Comparison of ENCODE assay signal across 8 cellular contexts in the genomic region with DNA sequence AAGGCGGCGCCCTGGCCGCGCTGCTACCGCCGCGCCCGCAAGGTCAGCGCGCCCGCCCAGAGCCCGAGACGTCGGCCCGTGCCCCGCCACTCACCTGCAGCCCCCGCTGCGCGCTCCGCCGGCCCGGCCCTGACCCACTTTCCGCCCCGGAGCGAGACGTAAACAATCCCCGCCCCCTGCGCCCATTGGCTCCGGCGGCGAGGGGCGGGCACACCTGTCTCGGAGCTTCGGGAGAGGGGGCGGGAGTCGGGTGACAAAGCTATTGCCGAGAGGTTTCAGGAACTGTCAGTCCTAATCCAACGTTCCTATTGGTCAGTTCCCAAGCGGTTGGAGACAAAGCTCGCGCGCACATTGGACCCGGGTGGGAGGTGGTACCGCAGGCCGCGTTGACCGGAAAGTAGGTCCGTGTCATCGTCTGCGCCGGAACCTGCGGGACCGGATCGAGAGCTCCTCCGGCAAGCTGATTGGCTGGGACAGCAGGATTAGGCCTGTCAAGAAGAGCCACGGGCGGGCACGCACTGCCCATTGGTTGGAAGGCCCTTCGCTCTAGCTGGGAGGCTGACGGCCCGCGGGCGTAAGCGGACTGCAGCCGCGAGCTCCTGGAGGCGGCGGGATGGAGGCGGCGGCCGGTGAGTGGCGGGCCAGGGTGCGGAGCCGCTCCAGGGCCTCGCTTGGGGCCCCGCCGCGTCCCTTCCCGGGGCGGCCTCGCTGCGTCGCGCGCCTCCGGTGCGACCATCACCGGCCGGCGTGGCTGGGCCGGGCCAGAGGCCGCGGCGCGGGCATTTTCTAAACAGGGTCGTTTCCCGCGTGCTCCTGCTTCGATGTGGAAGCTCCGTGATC. TPM values are rescaled to one million over a fixed set of nuclear protein-coding genes. Genes with fewer than 3 reads are reported as not detected.
DNase-seq lines count a peak whose midpoint lies in the region; ATAC-seq and TF ChIP-seq lines count a peak whose summit lies in the region.

A gene with protein sequence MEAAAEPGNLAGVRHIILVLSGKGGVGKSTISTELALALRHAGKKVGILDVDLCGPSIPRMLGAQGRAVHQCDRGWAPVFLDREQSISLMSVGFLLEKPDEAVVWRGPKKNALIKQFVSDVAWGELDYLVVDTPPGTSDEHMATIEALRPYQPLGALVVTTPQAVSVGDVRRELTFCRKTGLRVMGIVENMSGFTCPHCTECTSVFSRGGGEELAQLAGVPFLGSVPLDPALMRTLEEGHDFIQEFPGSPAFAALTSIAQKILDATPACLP (plus strand): TSS at position 553 of the 840 bp plus-strand sequence. CDS start 61 bp downstream, at position 614.
A gene (minus strand): TSS at position 164 of the 840 bp plus-strand sequence. CDS start 1,088 bp downstream, outside the sequence.

- no peaks in the 10 kb centered on the region for H3K9me3 ChIP-seq in suprapubic skin

- H3K36me3 ChIP-seq in suprapubic skin = peaks cover 40% of the 10 kb centered on the region

- TF ChIP-seq CTCF in suprapubic skin (IDR thresholded peaks at IDR 0.05) = no peak

- WGBS in suprapubic skin = 0% methylated on average over 2 of the region's 100 CpGs

- H3K36me3 Mint-ChIP-seq in activated naive CD4-positive, alpha-beta T cell treated with anti-CD3 and anti-CD28 coated beads, Interleukin-2, amount 50 U/mL, for 72 hours = peaks cover 6% of the 10 kb centered on the region in 2 donors

- TF ChIP-seq EP300 in suprapubic skin (IDR thresholded peaks at IDR 0.05) = no peak

- H3K9me3 Mint-ChIP-seq in activated naive CD4-positive, alpha-beta T cell treated with anti-CD3 and anti-CD28 coated beads, Interleukin-2, amount 50 U/mL, for 72 hours = no peaks in the 10 kb centered on the region

- DNase-seq in NCI-H1092 treated with DMSO at 0.1 percent for 48 hours (lab: John Stamatoyannopoulos, UW) (peak; percentile 99), SKM-1 (lab: John Stamatoyannopoulos, UW; ENCODE audit: unreplicated experiment) (peak; percentile 99), globus pallidus (ENCODE audit: low spot score) (peak; percentile 100), nucleus accumbens (lab: John Stamatoyannopoulos, UW) (peak; percentile 90 to 100 (median 100)), suprapubic skin (ENCODE audit: low spot score in 2 of 2) (peak; percentile 100)
- peak; percentile 94 to 100 for DNase-seq in activated naive CD4-positive, alpha-beta T cell treated with anti-CD3 and anti-CD28 coated beads, Interleukin-2, amount 50 U/mL, for 72 hours (ENCODE audit: low spot score in 2 of 2)

- H3K4me3 ChIP-seq in GM08714 (ENCODE audit: low read length) (peak within 1 kb of the TSS; percentile 77), suprapubic skin (peak within 1 kb of the TSS; percentile 79)

- H3K4me1 ChIP-seq in suprapubic skin = peaks cover 47% of the 10 kb centered on the region

- no peaks in the 10 kb centered on the region for H3K27me3 ChIP-seq in suprapubic skin

- TF ChIP-seq POLR2A in suprapubic skin (IDR thresholded peaks at IDR 0.05) = peak in 1 of 2 donors; percentile 46

- peak; percentile 87 for ATAC-seq in HG02610 (IDR thresholded peaks at IDR 0.05; ENCODE audit: unreplicated experiment)
- peak; percentile 91 to 93 for ATAC-seq in activated naive CD4-positive, alpha-beta T cell treated with anti-CD3 and anti-CD28 coated beads, Interleukin-2, amount 50 U/mL, for 72 hours

- H3K27ac Mint-ChIP-seq in activated naive CD4-positive, alpha-beta T cell treated with anti-CD3 and anti-CD28 coated beads, Interleukin-2, amount 50 U/mL, for 72 hours = peak within 1 kb of the TSS; percentile 82 to 94

- peak within 1 kb of the TSS; percentile 92 for H3K27ac ChIP-seq in suprapubic skin

RNA-seq across cellular contexts. Expression of the first gene that starts in this region (rescaled TPM):
- 10 to 100 TPM; 41.0 to 48.3 TPM for total RNA-seq in activated naive CD4-positive, alpha-beta T cell treated with anti-CD3 and anti-CD28 coated beads, Interleukin-2, amount 50 U/mL, for 72 hours
- 100 to 1,000 TPM in 1 of 4 donors, 10 to 100 TPM in 3; 55.4 to 115 (median 90.8) TPM for total RNA-seq in suprapubic skin

RNA-seq across cellular contexts. Expression of the second gene that starts in this region (rescaled TPM):
- 10 to 100 TPM; 19.1 to 29.2 TPM for total RNA-seq in activated naive CD4-positive, alpha-beta T cell treated with anti-CD3 and anti-CD28 coated beads, Interleukin-2, amount 50 U/mL, for 72 hours
- total RNA-seq in suprapubic skin = 100 to 1,000 TPM; 124 to 205 (median 156) TPM

Comparison
In these comparisons a context has a peak if more than half of its experiments do, and no peak if none do; other contexts are left out.
1. Peak in every context shown above with its lines: DNase-seq, ATAC-seq, H3K4me3 ChIP-seq and H3K27ac ChIP-seq.
2. RNA of the second gene that starts in this region (total RNA-seq): 124 to 205 TPM in suprapubic skin; 19.1 to 29.2 TPM in activated naive CD4-positive, alpha-beta T cell treated with anti-CD3 and anti-CD28 coated beads, Interleukin-2, amount 50 U/mL, for 72 hours; every median in the first group is over 4 times any median in the second.